Comparison of ENCODE assay signal across 8 cellular contexts in the genomic region with DNA sequence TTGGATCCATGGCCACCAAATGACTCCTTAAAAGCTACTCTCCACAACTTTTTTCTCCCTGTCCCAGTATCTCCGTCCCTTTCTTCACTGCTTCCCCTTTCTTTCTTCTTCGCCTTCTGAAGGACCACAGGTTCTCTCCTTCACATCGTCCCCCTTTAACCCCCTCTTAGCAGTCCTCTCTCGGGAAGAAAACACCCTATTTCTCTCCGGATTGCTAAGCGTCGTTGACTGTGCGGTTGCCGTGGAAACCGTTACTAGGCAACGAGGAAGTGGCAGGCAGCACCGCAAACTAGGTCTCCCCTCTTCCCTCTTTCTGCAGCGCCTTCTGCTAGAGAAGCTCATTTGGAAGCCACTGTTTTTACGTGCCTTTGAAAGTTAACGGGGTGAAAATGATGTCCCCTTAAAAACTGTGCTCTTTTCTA. TPM values are rescaled to one million over a fixed set of nuclear protein-coding genes. Genes with fewer than 3 reads are reported as not detected.
DNase-seq lines count a peak whose midpoint lies in the region; ATAC-seq and TF ChIP-seq lines count a peak whose summit lies in the region.

A gene with protein sequence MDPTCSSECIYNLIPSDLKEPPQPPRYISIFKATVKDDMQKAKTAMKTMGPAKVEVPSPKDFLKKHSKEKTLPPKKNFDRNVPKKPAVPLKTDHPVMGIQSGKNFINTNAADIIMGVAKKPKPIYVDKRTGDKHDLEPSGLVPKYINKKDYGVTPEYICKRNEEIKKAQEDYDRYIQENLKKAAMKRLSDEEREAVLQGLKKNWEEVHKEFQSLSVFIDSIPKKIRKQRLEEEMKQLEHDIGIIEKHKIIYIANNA (minus strand): TSS at position 232 of the 422 bp plus-strand sequence. CDS start 222 bp downstream, at position 10.

- DNase-seq in GM13977 (ENCODE audit: low spot score) = peak; percentile 81
- DNase-seq in NCI-H1694 (lab: John Stamatoyannopoulos, UW) = peak; percentile 66
- peak; percentile 71 for DNase-seq in amniotic stem cell (lab: John Stamatoyannopoulos, UW)
- DNase-seq in left ventricle myocardium superior = peak; percentile 92
- peak; percentile 97 for DNase-seq in posterior vena cava (ENCODE audit: low spot score)
- peak in 1 of 2 donors; percentile 95 for DNase-seq in upper lobe of left lung

- H3K4me1 ChIP-seq in upper lobe of left lung = peaks cover 10 to 19% (median 17%) of the 10 kb centered on the region in 4 donors

- intact Hi-C loops in left ventricle myocardium superior (cut with micrococcal nuclease) = no loop called here
- intact Hi-C loops in posterior vena cava (cut with DNase I) = no loop called here

- H3K27ac ChIP-seq in upper lobe of left lung = peak within 1 kb of the TSS; percentile 81 to 89 (median 88)

- peak within 1 kb of the TSS; percentile 88 for H3K4me3 Mint-ChIP-seq in T-helper 1 cell treated with Interleukin-12 subunit alpha and Interleukin-12 subunit beta and Interleukin-4 antibody, amounts not matched to agents 30 μg/mL and 1 μg/mL, for 36 hours

- TF ChIP-seq CTCF in GM13977 (IDR thresholded peaks at IDR 0.05; ENCODE audit: extremely low read depth, insufficient read depth, missing control alignments) = no peak
- TF ChIP-seq CTCF in upper lobe of left lung (IDR thresholded peaks at IDR 0.05) = no peak

- no peaks in the 10 kb centered on the region for H3K36me3 Mint-ChIP-seq in T-helper 1 cell treated with Interleukin-12 subunit alpha and Interleukin-12 subunit beta and Interleukin-4 antibody, amounts not matched to agents 30 μg/mL and 1 μg/mL, for 36 hours (ENCODE audit: low read depth)

- no peaks in the 10 kb centered on the region for H3K9me3 ChIP-seq in upper lobe of left lung

- no peak for TF ChIP-seq EP300 in upper lobe of left lung (IDR thresholded peaks at IDR 0.05)

- in situ Hi-C loops in GM13977 (cut with MboI; ENCODE audit: low pct_unique_long_range_greater_than_20kb, low sequenced_read_pairs, unreplicated experiment) = no loop called here

- peak; percentile 72 for ATAC-seq in HG02938 (IDR thresholded peaks at IDR 0.05; ENCODE audit: unreplicated experiment)
- peak; percentile 57 for ATAC-seq in left ventricle myocardium superior
- ATAC-seq in upper lobe of left lung (ENCODE audit: low FRiP score in 2 of 2) = peak; percentile 77 to 83

- 1 to 3% methylated on average over 15 of the region's 15 CpGs for WGBS in upper lobe of left lung, 2 donors

- H3K4me3 ChIP-seq in upper lobe of left lung = peak within 1 kb of the TSS; percentile 62 to 87 (median 80)

- H3K27ac Mint-ChIP-seq in T-helper 1 cell treated with Interleukin-12 subunit alpha and Interleukin-12 subunit beta and Interleukin-4 antibody, amounts not matched to agents 30 μg/mL and 1 μg/mL, for 36 hours = peak within 1 kb of the TSS; percentile 92

- H3K27me3 Mint-ChIP-seq in T-helper 1 cell treated with Interleukin-12 subunit alpha and Interleukin-12 subunit beta and Interleukin-4 antibody, amounts not matched to agents 30 μg/mL and 1 μg/mL, for 36 hours (ENCODE audit: low read depth) = no peaks in the 10 kb centered on the region

- peaks cover 8% of the 10 kb centered on the region for H3K9me3 Mint-ChIP-seq in T-helper 1 cell treated with Interleukin-12 subunit alpha and Interleukin-12 subunit beta and Interleukin-4 antibody, amounts not matched to agents 30 μg/mL and 1 μg/mL, for 36 hours

- H3K27me3 ChIP-seq in upper lobe of left lung = no peaks in the 10 kb centered on the region

- no peaks in the 10 kb centered on the region for H3K36me3 ChIP-seq in upper lobe of left lung

- no peak for TF ChIP-seq POLR2A in upper lobe of left lung (IDR thresholded peaks at IDR 0.05)

- peaks cover 16% of the 10 kb centered on the region for H3K4me1 Mint-ChIP-seq in T-helper 1 cell treated with Interleukin-12 subunit alpha and Interleukin-12 subunit beta and Interleukin-4 antibody, amounts not matched to agents 30 μg/mL and 1 μg/mL, for 36 hours (ENCODE audit: low read depth)

RNA-seq across cellular contexts. Expression of the gene that starts here (rescaled TPM):
- total RNA-seq in left ventricle myocardium superior (not detected), posterior vena cava (not detected), upper lobe of left lung (10 to 100 TPM in 2 of 6 donors, 1 to 10 TPM in 2, under 1 TPM in 2; 0.31 to 18.1 (median 4.0) TPM)

Comparison
In these comparisons a context has a peak if more than half of its experiments do, and no peak if none do; other contexts are left out.
1. Peak in DNase-seq and ATAC-seq in left ventricle myocardium superior; RNA of the gene not detected or under 1 TPM.
2. Peak in DNase-seq in posterior vena cava; RNA of the gene not detected or under 1 TPM.